1 cellular context compared by ENCODE assay signal in genomic region chr19:35702223-35703012, GRCh38.
TF ChIP-seq lines count a peak whose summit lies in the region.

No MANE protein-coding gene starts in this region.

TF ChIP-seq in GM12878, 131 proteins besides CTCF, POLR2A, EP300 and RAD21 (continued from another document and continues in another):
- TF ChIP-seq PKNOX1 (IDR thresholded peaks at IDR 0.05) (peak; percentile 100), ZZZ3 (IDR thresholded peaks at IDR 0.05; ENCODE audit: control insufficient read depth, insufficient read length, low read depth) (no peak), HDAC2 (IDR thresholded peaks at IDR 0.05) (no peak), CEBPB (IDR thresholded peaks at IDR 0.05; ENCODE audit: borderline replicate concordance in 1 of 2, low read depth in 2 of 2, low read length in 2 of 2) (no peak), TARDBP (IDR thresholded peaks at IDR 0.05; ENCODE audit: borderline replicate concordance) (no peak; the same call in 1 of the 2 replicates), EGR1 (IDR thresholded peaks at IDR 0.05; ENCODE audit: borderline replicate concordance in 1 of 2, low read depth in 2 of 2, low read length in 2 of 2) (no peak), FOXM1 (IDR thresholded peaks at IDR 0.05; ENCODE audit: low read depth, low read length) (0 out of 2 replicates have a peak, but pooled peaks have one; percentile 15), GABPA (IDR thresholded peaks at IDR 0.05; ENCODE audit: low read depth) (no peak), NR2C1 (IDR thresholded peaks at IDR 0.05) (no peak), ESRRA (IDR thresholded peaks at IDR 0.05; ENCODE audit: low read length) (no peak), DPF2 (IDR thresholded peaks at IDR 0.05) (peak; percentile 100), SMAD5 (IDR thresholded peaks at IDR 0.05; ENCODE audit: low read depth) (peak; percentile 42; the same call in 1 of the 2 replicates), BACH1 (IDR thresholded peaks at IDR 0.05; ENCODE audit: borderline replicate concordance) (peak; percentile 79; the same call in 1 of the 2 replicates), ZNF207 (IDR thresholded peaks at IDR 0.05; ENCODE audit: borderline replicate concordance) (0 out of 2 replicates have a peak, but pooled peaks have one; percentile 33), CEBPZ (IDR thresholded peaks at IDR 0.05; ENCODE audit: low read depth, low read length) (peak; percentile 96), KDM1A (IDR thresholded peaks at IDR 0.05; ENCODE audit: borderline replicate concordance) (no peak), ELK1 (IDR thresholded peaks at IDR 0.05; ENCODE audit: low read depth, low read length) (no peak), MTA2 (IDR thresholded peaks at IDR 0.05; ENCODE audit: low read depth) (peak; percentile 29; the same call in 1 of the 2 replicates), NR2C2 (IDR thresholded peaks at IDR 0.05; ENCODE audit: borderline replicate concordance, control insufficient read depth, insufficient read length, low read depth) (no peak), IKZF2 (IDR thresholded peaks at IDR 0.05) (peak; percentile 47 to 60), NFYA (IDR thresholded peaks at IDR 0.05; ENCODE audit: borderline replicate concordance, low read depth, low read length) (peak; percentile 73), BHLHE40 (IDR thresholded peaks at IDR 0.05; ENCODE audit: borderline replicate concordance in 1 of 2, low read depth in 2 of 2, low read length in 1 of 2) (peak in 1 of 2 experiments; percentile 51; a peak in 1 of 4 replicates), IRF4 (IDR thresholded peaks at IDR 0.05; ENCODE audit: low read depth, low read length) (0 out of 2 replicates have a peak, but pooled peaks have one; percentile 14), CHD1 (IDR thresholded peaks at IDR 0.05; ENCODE audit: low read depth, low read length) (no peak), POU2F2 (IDR thresholded peaks at IDR 0.05; ENCODE audit: borderline replicate concordance, low read depth, low read length) (peak; percentile 51; the same call in 2 of the 3 replicates), SRF (IDR thresholded peaks at IDR 0.05; ENCODE audit: low read depth in 2 of 2, low read length in 2 of 2) (no peak), SMARCA5 (IDR thresholded peaks at IDR 0.05) (peak; percentile 72), FOXK2 (IDR thresholded peaks at IDR 0.05) (no peak), KLF5 (IDR thresholded peaks at IDR 0.05; ENCODE audit: partially characterized antibody) (peak; percentile 77), NBN (IDR thresholded peaks at IDR 0.05) (peak; percentile 79), HCFC1 (IDR thresholded peaks at IDR 0.05; ENCODE audit: low read length) (no peak; the same call in 1 of the 2 replicates)
- TF ChIP-seq, protein P1, sequence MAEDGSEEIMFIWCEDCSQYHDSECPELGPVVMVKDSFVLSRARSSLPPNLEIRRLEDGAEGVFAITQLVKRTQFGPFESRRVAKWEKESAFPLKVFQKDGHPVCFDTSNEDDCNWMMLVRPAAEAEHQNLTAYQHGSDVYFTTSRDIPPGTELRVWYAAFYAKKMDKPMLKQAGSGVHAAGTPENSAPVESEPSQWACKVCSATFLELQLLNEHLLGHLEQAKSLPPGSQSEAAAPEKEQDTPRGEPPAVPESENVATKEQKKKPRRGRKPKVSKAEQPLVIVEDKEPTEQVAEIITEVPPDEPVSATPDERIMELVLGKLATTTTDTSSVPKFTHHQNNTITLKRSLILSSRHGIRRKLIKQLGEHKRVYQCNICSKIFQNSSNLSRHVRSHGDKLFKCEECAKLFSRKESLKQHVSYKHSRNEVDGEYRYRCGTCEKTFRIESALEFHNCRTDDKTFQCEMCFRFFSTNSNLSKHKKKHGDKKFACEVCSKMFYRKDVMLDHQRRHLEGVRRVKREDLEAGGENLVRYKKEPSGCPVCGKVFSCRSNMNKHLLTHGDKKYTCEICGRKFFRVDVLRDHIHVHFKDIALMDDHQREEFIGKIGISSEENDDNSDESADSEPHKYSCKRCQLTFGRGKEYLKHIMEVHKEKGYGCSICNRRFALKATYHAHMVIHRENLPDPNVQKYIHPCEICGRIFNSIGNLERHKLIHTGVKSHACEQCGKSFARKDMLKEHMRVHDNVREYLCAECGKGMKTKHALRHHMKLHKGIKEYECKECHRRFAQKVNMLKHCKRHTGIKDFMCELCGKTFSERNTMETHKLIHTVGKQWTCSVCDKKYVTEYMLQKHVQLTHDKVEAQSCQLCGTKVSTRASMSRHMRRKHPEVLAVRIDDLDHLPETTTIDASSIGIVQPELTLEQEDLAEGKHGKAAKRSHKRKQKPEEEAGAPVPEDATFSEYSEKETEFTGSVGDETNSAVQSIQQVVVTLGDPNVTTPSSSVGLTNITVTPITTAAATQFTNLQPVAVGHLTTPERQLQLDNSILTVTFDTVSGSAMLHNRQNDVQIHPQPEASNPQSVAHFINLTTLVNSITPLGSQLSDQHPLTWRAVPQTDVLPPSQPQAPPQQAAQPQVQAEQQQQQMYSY (CRISPR knock-in tag; IDR thresholded peaks at IDR 0.05), result no peak
- TF ChIP-seq, protein P2, sequence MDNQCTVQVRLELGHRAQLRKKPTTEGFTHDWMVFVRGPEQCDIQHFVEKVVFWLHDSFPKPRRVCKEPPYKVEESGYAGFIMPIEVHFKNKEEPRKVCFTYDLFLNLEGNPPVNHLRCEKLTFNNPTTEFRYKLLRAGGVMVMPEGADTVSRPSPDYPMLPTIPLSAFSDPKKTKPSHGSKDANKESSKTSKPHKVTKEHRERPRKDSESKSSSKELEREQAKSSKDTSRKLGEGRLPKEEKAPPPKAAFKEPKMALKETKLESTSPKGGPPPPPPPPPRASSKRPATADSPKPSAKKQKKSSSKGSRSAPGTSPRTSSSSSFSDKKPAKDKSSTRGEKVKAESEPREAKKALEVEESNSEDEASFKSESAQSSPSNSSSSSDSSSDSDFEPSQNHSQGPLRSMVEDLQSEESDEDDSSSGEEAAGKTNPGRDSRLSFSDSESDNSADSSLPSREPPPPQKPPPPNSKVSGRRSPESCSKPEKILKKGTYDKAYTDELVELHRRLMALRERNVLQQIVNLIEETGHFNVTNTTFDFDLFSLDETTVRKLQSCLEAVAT (IDR thresholded peaks at IDR 0.05), result no peak; the same call in none of the 2 replicates
- TF ChIP-seq, protein P3, sequence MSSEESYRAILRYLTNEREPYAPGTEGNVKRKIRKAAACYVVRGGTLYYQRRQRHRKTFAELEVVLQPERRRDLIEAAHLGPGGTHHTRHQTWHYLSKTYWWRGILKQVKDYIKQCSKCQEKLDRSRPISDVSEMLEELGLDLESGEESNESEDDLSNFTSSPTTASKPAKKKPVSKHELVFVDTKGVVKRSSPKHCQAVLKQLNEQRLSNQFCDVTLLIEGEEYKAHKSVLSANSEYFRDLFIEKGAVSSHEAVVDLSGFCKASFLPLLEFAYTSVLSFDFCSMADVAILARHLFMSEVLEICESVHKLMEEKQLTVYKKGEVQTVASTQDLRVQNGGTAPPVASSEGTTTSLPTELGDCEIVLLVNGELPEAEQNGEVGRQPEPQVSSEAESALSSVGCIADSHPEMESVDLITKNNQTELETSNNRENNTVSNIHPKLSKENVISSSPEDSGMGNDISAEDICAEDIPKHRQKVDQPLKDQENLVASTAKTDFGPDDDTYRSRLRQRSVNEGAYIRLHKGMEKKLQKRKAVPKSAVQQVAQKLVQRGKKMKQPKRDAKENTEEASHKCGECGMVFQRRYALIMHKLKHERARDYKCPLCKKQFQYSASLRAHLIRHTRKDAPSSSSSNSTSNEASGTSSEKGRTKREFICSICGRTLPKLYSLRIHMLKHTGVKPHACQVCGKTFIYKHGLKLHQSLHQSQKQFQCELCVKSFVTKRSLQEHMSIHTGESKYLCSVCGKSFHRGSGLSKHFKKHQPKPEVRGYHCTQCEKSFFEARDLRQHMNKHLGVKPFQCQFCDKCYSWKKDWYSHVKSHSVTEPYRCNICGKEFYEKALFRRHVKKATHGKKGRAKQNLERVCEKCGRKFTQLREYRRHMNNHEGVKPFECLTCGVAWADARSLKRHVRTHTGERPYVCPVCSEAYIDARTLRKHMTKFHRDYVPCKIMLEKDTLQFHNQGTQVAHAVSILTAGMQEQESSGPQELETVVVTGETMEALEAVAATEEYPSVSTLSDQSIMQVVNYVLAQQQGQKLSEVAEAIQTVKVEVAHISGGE (CRISPR knock-in tag; IDR thresholded peaks at IDR 0.05), result no peak
- TF ChIP-seq, protein P4, sequence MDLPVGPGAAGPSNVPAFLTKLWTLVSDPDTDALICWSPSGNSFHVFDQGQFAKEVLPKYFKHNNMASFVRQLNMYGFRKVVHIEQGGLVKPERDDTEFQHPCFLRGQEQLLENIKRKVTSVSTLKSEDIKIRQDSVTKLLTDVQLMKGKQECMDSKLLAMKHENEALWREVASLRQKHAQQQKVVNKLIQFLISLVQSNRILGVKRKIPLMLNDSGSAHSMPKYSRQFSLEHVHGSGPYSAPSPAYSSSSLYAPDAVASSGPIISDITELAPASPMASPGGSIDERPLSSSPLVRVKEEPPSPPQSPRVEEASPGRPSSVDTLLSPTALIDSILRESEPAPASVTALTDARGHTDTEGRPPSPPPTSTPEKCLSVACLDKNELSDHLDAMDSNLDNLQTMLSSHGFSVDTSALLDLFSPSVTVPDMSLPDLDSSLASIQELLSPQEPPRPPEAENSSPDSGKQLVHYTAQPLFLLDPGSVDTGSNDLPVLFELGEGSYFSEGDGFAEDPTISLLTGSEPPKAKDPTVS (IDR thresholded peaks at IDR 0.05; ENCODE audit: low read depth, low read length), result no peak
- TF ChIP-seq, protein P5, sequence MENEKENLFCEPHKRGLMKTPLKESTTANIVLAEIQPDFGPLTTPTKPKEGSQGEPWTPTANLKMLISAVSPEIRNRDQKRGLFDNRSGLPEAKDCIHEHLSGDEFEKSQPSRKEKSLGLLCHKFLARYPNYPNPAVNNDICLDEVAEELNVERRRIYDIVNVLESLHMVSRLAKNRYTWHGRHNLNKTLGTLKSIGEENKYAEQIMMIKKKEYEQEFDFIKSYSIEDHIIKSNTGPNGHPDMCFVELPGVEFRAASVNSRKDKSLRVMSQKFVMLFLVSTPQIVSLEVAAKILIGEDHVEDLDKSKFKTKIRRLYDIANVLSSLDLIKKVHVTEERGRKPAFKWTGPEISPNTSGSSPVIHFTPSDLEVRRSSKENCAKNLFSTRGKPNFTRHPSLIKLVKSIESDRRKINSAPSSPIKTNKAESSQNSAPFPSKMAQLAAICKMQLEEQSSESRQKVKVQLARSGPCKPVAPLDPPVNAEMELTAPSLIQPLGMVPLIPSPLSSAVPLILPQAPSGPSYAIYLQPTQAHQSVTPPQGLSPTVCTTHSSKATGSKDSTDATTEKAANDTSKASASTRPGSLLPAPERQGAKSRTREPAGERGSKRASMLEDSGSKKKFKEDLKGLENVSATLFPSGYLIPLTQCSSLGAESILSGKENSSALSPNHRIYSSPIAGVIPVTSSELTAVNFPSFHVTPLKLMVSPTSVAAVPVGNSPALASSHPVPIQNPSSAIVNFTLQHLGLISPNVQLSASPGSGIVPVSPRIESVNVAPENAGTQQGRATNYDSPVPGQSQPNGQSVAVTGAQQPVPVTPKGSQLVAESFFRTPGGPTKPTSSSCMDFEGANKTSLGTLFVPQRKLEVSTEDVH (IDR thresholded peaks at IDR 0.05; ENCODE audit: low read depth, partially characterized antibody), result no peak
- TF ChIP-seq, protein P6, sequence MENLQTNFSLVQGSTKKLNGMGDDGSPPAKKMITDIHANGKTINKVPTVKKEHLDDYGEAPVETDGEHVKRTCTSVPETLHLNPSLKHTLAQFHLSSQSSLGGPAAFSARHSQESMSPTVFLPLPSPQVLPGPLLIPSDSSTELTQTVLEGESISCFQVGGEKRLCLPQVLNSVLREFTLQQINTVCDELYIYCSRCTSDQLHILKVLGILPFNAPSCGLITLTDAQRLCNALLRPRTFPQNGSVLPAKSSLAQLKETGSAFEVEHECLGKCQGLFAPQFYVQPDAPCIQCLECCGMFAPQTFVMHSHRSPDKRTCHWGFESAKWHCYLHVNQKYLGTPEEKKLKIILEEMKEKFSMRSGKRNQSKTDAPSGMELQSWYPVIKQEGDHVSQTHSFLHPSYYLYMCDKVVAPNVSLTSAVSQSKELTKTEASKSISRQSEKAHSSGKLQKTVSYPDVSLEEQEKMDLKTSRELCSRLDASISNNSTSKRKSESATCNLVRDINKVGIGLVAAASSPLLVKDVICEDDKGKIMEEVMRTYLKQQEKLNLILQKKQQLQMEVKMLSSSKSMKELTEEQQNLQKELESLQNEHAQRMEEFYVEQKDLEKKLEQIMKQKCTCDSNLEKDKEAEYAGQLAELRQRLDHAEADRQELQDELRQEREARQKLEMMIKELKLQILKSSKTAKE (IDR thresholded peaks at IDR 0.05; ENCODE audit: low read depth, poor library complexity, severe bottlenecking), result peak; percentile 97
